5 cellular contexts compared by ENCODE assay signal in genomic region chrX:154164902-154165301, GRCh38. TPM values are rescaled to one million over a fixed set of nuclear protein-coding genes. Genes with fewer than 3 reads are reported as not detected.
"Had no signal": no experiment of that assay in that cellular context is flagged by ENCODE, and none has a peak within 500 bp of the region (broad histone marks: within the 10 kb centered on the region; RNA-seq: fewer than 3 reads in every experiment).

No MANE protein-coding gene starts in this region.

RNA-seq across cellular contexts. Expression of gene OPN1MW, which starts 17.5 kb away (rescaled TPM):
- total RNA-seq: HepG2, HT-29, HT1080, IMR-90 had no signal
- polyA plus RNA-seq: HepG2, IgD-negative memory B cell, IMR-90 had no signal

RNA-seq across cellular contexts. Expression of gene OPN1LW, which starts 20.9 kb away (rescaled TPM):
- total RNA-seq: HepG2, HT-29, HT1080, IMR-90 had no signal
- polyA plus RNA-seq: HepG2, IgD-negative memory B cell, IMR-90 had no signal

RNA-seq across cellular contexts. Expression of gene OPN1MW2, which starts 54.7 kb away (rescaled TPM):
- total RNA-seq: HepG2, HT-29, HT1080, IMR-90 had no signal
- polyA plus RNA-seq: HepG2, IgD-negative memory B cell, IMR-90 had no signal
